In genomic region chr6:106098383-106099234, GRCh38 we compare ENCODE assay signal across 8 cellular contexts. TPM values are rescaled to one million over a fixed set of nuclear protein-coding genes. Genes with fewer than 3 reads are reported as not detected.
DNase-seq lines count a peak whose midpoint lies in the region; ATAC-seq and TF ChIP-seq lines count a peak whose summit lies in the region.

No MANE protein-coding gene starts in this region.

- H3K4me3 ChIP-seq in A673 (ENCODE audit: low read depth, low read length, poor library complexity, severe bottlenecking), result peak overlapping the region; percentile 34
- peak overlapping the region; percentile 9 for H3K4me3 ChIP-seq in cardiac muscle cell

- peaks cover 17 to 37% of the 10 kb centered on the region in 2 donors for H3K36me3 Mint-ChIP-seq in activated T-cell treated with anti-CD3 and anti-CD28 coated beads, Interleukin-2, amount 50 U/mL, for 72 hours (ENCODE audit: insufficient read depth in 2 of 2)

- CTCF ChIA-PET in A673 (lab: Charles Lee), result no interaction called here

- ATAC-seq in GM21526 (IDR thresholded peaks at IDR 0.05; ENCODE audit: low FRiP score, unreplicated experiment) (peak; percentile 31), GM19328 (IDR thresholded peaks at IDR 0.05; ENCODE audit: unreplicated experiment) (no peak)
- ATAC-seq in activated T-cell treated with anti-CD3 and anti-CD28 coated beads, Interleukin-2, amount 50 U/mL, for 72 hours (replicated peaks in 1 of 2), result peak; percentile 77 to 80

- H3K9me3 Mint-ChIP-seq in activated T-cell treated with anti-CD3 and anti-CD28 coated beads, Interleukin-2, amount 50 U/mL, for 72 hours, result no peaks in the 10 kb centered on the region

- H3K4me1 ChIP-seq in A673 (ENCODE audit: insufficient read depth, low read length, poor library complexity, severe bottlenecking) (peaks cover 8% of the 10 kb centered on the region), cardiac muscle cell (ENCODE audit: low read depth) (peaks cover 43% of the 10 kb centered on the region)

- peak overlapping the region; percentile 100 for H3K27ac Mint-ChIP-seq in activated T-cell treated with anti-CD3 and anti-CD28 coated beads, Interleukin-2, amount 50 U/mL, for 72 hours

- BruUV-seq in A673 (replicated peaks; lab: Mats Ljungman, UMichigan), result no TSS peak

- peaks cover 97% of the 10 kb centered on the region for H3K4me1 Mint-ChIP-seq in activated T-cell treated with anti-CD3 and anti-CD28 coated beads, Interleukin-2, amount 50 U/mL, for 72 hours (ENCODE audit: low read depth)

- POLR2A ChIA-PET in A673 (lab: Charles Lee; ENCODE audit: low non-redundant PET), result no interaction called here

- TF ChIP-seq CTCF in A673 (conservative IDR thresholded peaks at IDR 0.05; ENCODE audit: low read depth, low read length), result no peak
- TF ChIP-seq CTCF in cardiac muscle cell (IDR thresholded peaks at IDR 0.05; ENCODE audit: low read depth, low read length), result no peak

- no peaks in the 10 kb centered on the region for H3K27me3 Mint-ChIP-seq in activated T-cell treated with anti-CD3 and anti-CD28 coated beads, Interleukin-2, amount 50 U/mL, for 72 hours (ENCODE audit: low read depth)

- no peaks in the 10 kb centered on the region for H3K27me3 ChIP-seq in A673 (replicated peaks; ENCODE audit: insufficient read depth, low read depth, low read length, poor library complexity)
- H3K27me3 ChIP-seq in cardiac muscle cell, result peaks cover 4% of the 10 kb centered on the region

- intact Hi-C loops in A673 (cut with micrococcal nuclease; ENCODE audit: unreplicated experiment), result no loop called here

- DNase-seq in A673 (ENCODE audit: low spot score), result no peak
- DNase-seq in NCI-H460 (ENCODE audit: extremely low read depth, low read depth), result peak; percentile 62
- DNase-seq in activated T-cell treated with anti-CD3 and anti-CD28 coated beads, Interleukin-2, amount 50 U/mL, for 72 hours, result peak; percentile 86 to 91
- peak in 1 of 2 donors; percentile 72 for DNase-seq in cardiac muscle cell (ENCODE audit: low read depth in 1 of 2, low spot score in 1 of 2)
- DNase-seq in stimulated activated CD4-positive, alpha-beta T cell treated with anti-CD3 and anti-CD28 coated beads, Interleukin-15, amount 100 ng/mL, for 24 hours, result peak; percentile 89
- no peak for DNase-seq in SW480 (ENCODE audit: low spot score)

- H3K36me3 ChIP-seq in A673 (ENCODE audit: insufficient read depth, low read length, poor library complexity, severe bottlenecking), result no peaks in the 10 kb centered on the region
- no peaks in the 10 kb centered on the region for H3K36me3 ChIP-seq in cardiac muscle cell

- H3K4me3 Mint-ChIP-seq in activated T-cell treated with anti-CD3 and anti-CD28 coated beads, Interleukin-2, amount 50 U/mL, for 72 hours, result peak overlapping the region; percentile 89 to 100

- H3K9me3 ChIP-seq in A673 (ENCODE audit: low read depth, low read length, poor library complexity, severe bottlenecking), result no peaks in the 10 kb centered on the region
- H3K9me3 ChIP-seq in cardiac muscle cell (ENCODE audit: low read depth), result no peaks in the 10 kb centered on the region

- H3K27ac ChIP-seq in A673 (ENCODE audit: low read depth, low read length, poor library complexity, severe bottlenecking) (no peak overlapping the region), cardiac muscle cell (no peak overlapping the region)

RNA-seq across cellular contexts. Expression of gene PRDM1, which starts 12.5 kb away (rescaled TPM):
- total RNA-seq in A673 (2021) (not detected in 2 replicates), cardiac muscle cell (0.56 and 2.4 TPM in 2 replicates)
- total RNA-seq in NCI-H460 (2014; rRNA removed; shearing (Covaris generic)), result 3.0 and 3.6 TPM in 2 replicates
- polyA plus RNA-seq in NCI-H460 (2014; cell fraction: nucleus; rRNA removed), result 0.23 and 1.3 TPM in 2 replicates
- 100 to 1,000 TPM in 1 of 2 donors, 10 to 100 TPM in 1; 25.2 to 107 TPM for total RNA-seq in activated T-cell treated with anti-CD3 and anti-CD28 coated beads, Interleukin-2, amount 50 U/mL, for 72 hours
- polyA plus RNA-seq in cardiac muscle cell, result 0.67 and 2.9 TPM in 2 replicates

Comparison
In these comparisons a context has a peak if more than half of its experiments do, and no peak if none do; other contexts are left out.
1. DNase-seq: peak in NCI-H460 (single experiment), activated T-cell treated with anti-CD3 and anti-CD28 coated beads, Interleukin-2, amount 50 U/mL, for 72 hours (2 of 2) and stimulated activated CD4-positive, alpha-beta T cell treated with anti-CD3 and anti-CD28 coated beads, Interleukin-15, amount 100 ng/mL, for 24 hours (single experiment); none in A673 (single experiment) and SW480 (single experiment).